17 cellular contexts compared by ENCODE assay signal in the genomic region with DNA sequence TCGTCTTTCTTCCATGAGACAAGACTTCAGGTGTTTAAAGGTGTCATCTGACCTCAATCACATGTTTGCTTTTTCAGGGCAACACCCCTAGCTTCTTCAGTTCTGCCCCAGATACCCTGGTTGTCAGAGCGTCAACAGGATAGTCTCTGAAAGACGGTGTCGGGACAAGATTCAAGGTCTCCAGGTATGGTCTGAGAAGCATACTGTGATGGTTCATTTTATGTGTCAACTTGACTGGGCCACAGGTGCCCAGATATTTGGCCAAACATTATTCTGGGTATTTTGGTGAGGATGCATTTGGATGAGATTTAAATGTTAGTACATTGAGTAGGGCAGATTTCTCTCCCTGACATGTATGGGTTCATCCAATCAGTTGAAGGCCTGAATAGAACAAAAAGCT.
DNase-seq lines count a peak whose midpoint lies in the region; ATAC-seq and TF ChIP-seq lines count a peak whose summit lies in the region.
"Had no signal": no experiment of that assay in that cellular context is flagged by ENCODE, and none has a peak within 500 bp of the region (broad histone marks: within the 10 kb centered on the region; RNA-seq: fewer than 3 reads in every experiment).

No MANE protein-coding gene starts in this region.

- no peak for TF ChIP-seq RAD21 in SK-N-SH (IDR thresholded peaks at IDR 0.05; ENCODE audit: low read length)

- H2AFZ ChIP-seq in SK-N-SH (ENCODE audit: low read depth) = no peak overlapping the region

- no peak for TF ChIP-seq CTCF in right atrium auricular region (IDR thresholded peaks at IDR 0.05)
- TF ChIP-seq CTCF in prostate gland (IDR thresholded peaks at IDR 0.05) = no peak
- TF ChIP-seq CTCF in vagina (IDR thresholded peaks at IDR 0.05) = no peak
- TF ChIP-seq CTCF in SK-N-SH (IDR thresholded peaks at IDR 0.05) = no peak

- no peaks in the 10 kb centered on the region for H3K79me2 ChIP-seq in SK-N-SH (ENCODE audit: insufficient read depth)

- H4K20me1 ChIP-seq in SK-N-SH (ENCODE audit: insufficient read depth) = no peaks in the 10 kb centered on the region

- no peak overlapping the region for H3K4me2 ChIP-seq in SK-N-SH

- H3K36me3 ChIP-seq in right atrium auricular region (peaks cover 19% of the 10 kb centered on the region), prostate gland (no peaks in the 10 kb centered on the region), vagina (peaks cover 0 to 15% of the 10 kb centered on the region in 2 donors), SK-N-SH (replicated peaks in 1 of 2; ENCODE audit: control insufficient read depth in 1 of 2, insufficient read depth in 2 of 2, low read length in 1 of 2) (no peaks in the 10 kb centered on the region)

- H3K27ac ChIP-seq in right atrium auricular region (peak overlapping the region; percentile 65 to 83), right cardiac atrium (ENCODE audit: low read length) (peak overlapping the region; percentile 68), prostate gland (peak overlapping the region; percentile 59 to 64), vagina (peak overlapping the region; percentile 71), SK-N-SH (ENCODE audit: low read depth in 2 of 2, low read length in 1 of 2) (no peak overlapping the region)
- H3K27ac ChIP-seq: VCaP had no signal

- POLR2A ChIA-PET in SK-N-SH (lab: Yijun Ruan, JAX) = no interaction called here

- H3K4me3 ChIP-seq in right atrium auricular region (no peak overlapping the region), right cardiac atrium (ENCODE audit: low read length) (no peak overlapping the region), prostate gland (no peak overlapping the region), vagina (no peak overlapping the region), SK-N-SH (ENCODE audit: low read depth in 2 of 2, low read length in 1 of 2) (no peak overlapping the region)

- H3K27me3 ChIP-seq in right atrium auricular region (no peaks in the 10 kb centered on the region), right cardiac atrium (ENCODE audit: control insufficient read depth, insufficient read depth) (no peaks in the 10 kb centered on the region), prostate gland (replicated peaks; ENCODE audit: insufficient read depth) (no peaks in the 10 kb centered on the region), vagina (no peaks in the 10 kb centered on the region), SK-N-SH (ENCODE audit: insufficient read depth) (peaks cover 17% of the 10 kb centered on the region; the same call in 1 of the 2 replicates)

- CTCF ChIA-PET in SK-N-SH (lab: Yijun Ruan, JAX) = interaction anchor here (1.2 kb wide), 1 partner anchor 57 kb away, joined by 3 read pairs; no protein-coding TSS in a partner anchor

- TF ChIP-seq POLR2A in prostate gland (IDR thresholded peaks at IDR 0.05) = no peak
- no peak for TF ChIP-seq POLR2A in vagina (IDR thresholded peaks at IDR 0.05)

- intact Hi-C loops in left cardiac atrium (cut with DNase I) (loop anchor here in 1 of 2 donors (10.0 kb wide), 1 partner anchor 223 kb away; no protein-coding TSS in a partner anchor), right cardiac atrium (cut with DNase I) (no loop called here), prostate gland (cut with DNase I) (no loop called here), vagina (cut with DNase I) (no loop called here)

- ATAC-seq in left cardiac atrium (no peak), right cardiac atrium (no peak)
- ATAC-seq: activated CD8-positive, alpha-beta memory T cell treated with anti-CD3 and anti-CD28 coated beads, Interleukin-2, amount 10 ng/mL, durations not matched to agents 7 days and 5 days; stimulated activated effector memory CD8-positive, alpha-beta T cell treated with anti-CD3 and anti-CD28 coated beads, Interleukin-12 subunit alpha, Interleukin-12 subunit beta, amount 100 ng/mL, for 72 hours had no signal

- H3F3A ChIP-seq in SK-N-SH (replicated peaks; ENCODE audit: insufficient read depth) = no peaks in the 10 kb centered on the region

- H3K4me1 ChIP-seq in right atrium auricular region (peaks cover 0 to 31% of the 10 kb centered on the region in 2 donors), right cardiac atrium (ENCODE audit: control insufficient read depth, insufficient read depth, low read length) (peaks cover 10% of the 10 kb centered on the region), prostate gland (replicated peaks) (no peaks in the 10 kb centered on the region), vagina (peaks cover 53% of the 10 kb centered on the region), SK-N-SH (ENCODE audit: control insufficient read depth in 1 of 2, insufficient read depth in 2 of 2, low read depth in 1 of 2, low read length in 1 of 2) (no peaks in the 10 kb centered on the region)

- H3K9me2 ChIP-seq in SK-N-SH = no peaks in the 10 kb centered on the region

- WGBS in right cardiac atrium = 96% methylated on average over 4 of the region's 4 CpGs
- WGBS in prostate gland = 91% methylated on average over 4 of the region's 4 CpGs
- 60% methylated on average over 4 of the region's 4 CpGs for WGBS in SK-N-SH (ENCODE audit: low lambda C conversion rate)

- no peak for TF ChIP-seq EP300 in SK-N-SH (IDR thresholded peaks at IDR 0.05; ENCODE audit: borderline replicate concordance in 1 of 2, low read depth in 1 of 2, low read length in 1 of 2)

- no peak for DNase-seq in right atrium auricular region (ENCODE audit: low spot score)
- DNase-seq in left cardiac atrium = no peak
- DNase-seq in right cardiac atrium = no peak
- DNase-seq in prostate gland (ENCODE audit: low spot score) = no peak
- no peak for DNase-seq in vagina (ENCODE audit: extremely low spot score in 2 of 2)
- DNase-seq in nucleus accumbens (lab: John Stamatoyannopoulos, UW) = no peak
- no peak for DNase-seq in kidney glomerular epithelial cell (lab: John Stamatoyannopoulos, UW)
- DNase-seq in SK-N-SH = no peak
- DNase-seq: activated CD8-positive, alpha-beta memory T cell treated with anti-CD3 and anti-CD28 coated beads, Interleukin-2, amount 10 ng/mL, durations not matched to agents 7 days and 5 days; activated naive CD4-positive, alpha-beta T cell treated with anti-CD3 and anti-CD28 coated beads, Interleukin-2, amount 10 ng/mL, durations not matched to agents 7 days and 5 days; COR-L47; GDM1; NCI-H1048; NCI-H2227 treated with DMSO at 0.1 percent for 48 hours; stimulated activated CD4-positive, alpha-beta T cell treated with anti-CD3 and anti-CD28 coated beads, Interleukin-4, amount 100 ng/mL, for 24 hours had no signal

- no peak overlapping the region for H3K9ac ChIP-seq in SK-N-SH

- H3K9me3 ChIP-seq in right atrium auricular region (no peaks in the 10 kb centered on the region), right cardiac atrium (ENCODE audit: control insufficient read depth, low read length) (no peaks in the 10 kb centered on the region), prostate gland (no peaks in the 10 kb centered on the region), vagina (no peaks in the 10 kb centered on the region), SK-N-SH (no peaks in the 10 kb centered on the region)

TF ChIP-seq in SK-N-SH, 30 proteins besides CTCF, POLR2A, EP300 and RAD21:
- TF ChIP-seq TEAD4 (IDR thresholded peaks at IDR 0.05; ENCODE audit: borderline replicate concordance, insufficient read depth) (no peak), NFIC (IDR thresholded peaks at IDR 0.05; ENCODE audit: borderline replicate concordance) (no peak), MAX (IDR thresholded peaks at IDR 0.05; ENCODE audit: low read depth) (no peak), IRF3 (IDR thresholded peaks at IDR 0.05; ENCODE audit: low read depth, low read length) (no peak)

Comparison
In these comparisons a context has a peak if more than half of its experiments do, and no peak if none do; other contexts are left out.
1. H3K27ac ChIP-seq: peak in right atrium auricular region (2 of 2), right cardiac atrium (single experiment), prostate gland (2 of 2) and vagina (single experiment); none in SK-N-SH (0 of 2).